30 cellular contexts compared by ENCODE assay signal in the genomic region with DNA sequence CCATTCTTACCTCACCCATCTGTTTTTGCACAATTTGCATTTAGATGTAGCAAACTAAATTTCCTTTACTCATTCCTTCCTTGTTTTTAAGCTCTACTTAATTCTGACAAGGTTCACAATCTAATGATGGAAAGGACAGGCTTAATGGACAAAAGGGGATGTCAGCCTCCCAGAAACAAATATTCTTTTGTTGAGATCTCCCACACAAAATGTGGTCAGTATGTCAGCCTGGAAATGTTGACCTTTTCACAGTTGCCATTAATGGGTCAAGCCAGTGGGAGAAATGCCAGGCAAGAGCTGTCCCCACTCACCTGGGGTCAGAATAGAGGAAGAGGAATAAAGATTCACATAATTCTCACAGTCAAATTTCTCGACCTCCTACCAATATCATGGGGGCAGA.
"Had no signal": no experiment of that assay in that cellular context is flagged by ENCODE, and none has a peak within 500 bp of the region (broad histone marks: within the 10 kb centered on the region; RNA-seq: fewer than 3 reads in every experiment).

No MANE protein-coding gene starts in this region.

- H3K9me3 Mint-ChIP-seq: activated CD4-positive, alpha-beta T cell treated with anti-CD3 and anti-CD28 coated beads, Interleukin-2, amount 10 ng/mL, durations not matched to agents 24 days and 14 days; activated naive CD4-positive, alpha-beta T cell treated with anti-CD3 and anti-CD28 coated beads, Interleukin-2, amount 10 ng/mL, durations not matched to agents 7 days and 5 days; activated naive CD8-positive, alpha-beta T cell treated with anti-CD3 and anti-CD28 coated beads, Interleukin-2, amount 50 U/mL, for 24 hours; activated T-cell treated with anti-CD3 and anti-CD28 coated beads, Interleukin-2, amount 50 U/mL, for 4 hours; activated T-helper 1 cell treated with anti-CD3 and anti-CD28 coated beads, Interleukin-12 subunit alpha, Interleukin-12 subunit beta, Interleukin-2, Interleukin-4 antibody, amounts not matched to agents 30 ng/mL and 10 ng/mL and 1 ng/mL, durations not matched to agents 14 hours and 24 hours and 36 hours; central memory CD8-positive, alpha-beta T cell; T-helper 1 cell treated with Interleukin-12 subunit alpha and Interleukin-12 subunit beta and Interleukin-4 antibody, amounts not matched to agents 30 μg/mL and 1 μg/mL, for 36 hours; T-helper 2 cell treated with Interferon-gamma antibody and Interleukin-4, amounts not matched to agents 5 μg/mL and 100 μg/mL, for 36 hours had no signal

- ATAC-seq: activated CD8-positive, alpha-beta T cell treated with anti-CD3 and anti-CD28 coated beads, Interleukin-2, amount 10 ng/mL, durations not matched to agents 7 days and 5 days; activated naive CD8-positive, alpha-beta T cell treated with anti-CD3 and anti-CD28 coated beads, Interleukin-2, amount 50 U/mL, for 24 hours; activated T-cell treated with anti-CD3 and anti-CD28 coated beads, Interleukin-2, amount 50 U/mL, for 4 hours; PC-3 had no signal

- DNase-seq: activated CD4-positive, alpha-beta T cell treated with anti-CD3 and anti-CD28 coated beads, Interleukin-2, amount 10 ng/mL, durations not matched to agents 24 days and 14 days; activated CD4-positive, alpha-beta T cell treated with anti-CD3 and anti-CD28 coated beads, Interleukin-2, amount 50 U/mL, for 4 hours; activated CD8-positive, alpha-beta memory T cell treated with anti-CD3 and anti-CD28 coated beads, Interleukin-2, amount 50 U/mL, for 4 hours; activated CD8-positive, alpha-beta T cell treated with anti-CD3 and anti-CD28 coated beads, Interleukin-2, amount 10 ng/mL, durations not matched to agents 7 days and 5 days; activated naive CD4-positive, alpha-beta T cell treated with anti-CD3 and anti-CD28 coated beads, Interleukin-2, amount 10 ng/mL, durations not matched to agents 7 days and 5 days; activated naive CD8-positive, alpha-beta T cell treated with anti-CD3 and anti-CD28 coated beads, Interleukin-2, amount 50 U/mL, for 24 hours; activated T-cell treated with anti-CD3 and anti-CD28 coated beads for 4 hours; activated T-cell treated with anti-CD3 and anti-CD28 coated beads, Interleukin-2, amount 50 U/mL, for 4 hours; anterior cingulate cortex; Kasumi-1; KG1; MM.1S; MV-4-11; NCI-H1092; NCI-H1436 treated with DMSO at 0.1 percent for 48 hours; NCI-H1694 treated with DMSO at 0.1 percent for 48 hours; NCI-H2029; NCI-H345; NCI-H526; NCI-H748 treated with DMSO at 0.1 percent for 48 hours; NK-92 treated with Interleukin-12 subunit alpha and Interleukin-12 subunit beta, amount 100 ng/mL, for 24 hours; PC-3; Right ventricle myocardium superior had no signal

- H3K27me3 Mint-ChIP-seq: brain had no signal

- H3K4me3 ChIP-seq: SK-N-MC had no signal

- H3K4me3 Mint-ChIP-seq: activated CD4-positive, alpha-beta T cell treated with anti-CD3 and anti-CD28 coated beads, Interleukin-2, amount 10 ng/mL, durations not matched to agents 24 days and 14 days; activated CD8-positive, alpha-beta T cell treated with anti-CD3 and anti-CD28 coated beads, Interleukin-2, amount 10 ng/mL, durations not matched to agents 7 days and 5 days; activated naive CD4-positive, alpha-beta T cell treated with anti-CD3 and anti-CD28 coated beads, Interleukin-2, amount 10 ng/mL, durations not matched to agents 7 days and 5 days; activated naive CD8-positive, alpha-beta T cell; activated naive CD8-positive, alpha-beta T cell treated with anti-CD3 and anti-CD28 coated beads, Interleukin-2, amount 50 U/mL, for 24 hours; activated T-cell treated with anti-CD3 and anti-CD28 coated beads, Interleukin-2, amount 50 U/mL, for 4 hours; activated T-helper 1 cell treated with anti-CD3 and anti-CD28 coated beads, Interleukin-12 subunit alpha, Interleukin-12 subunit beta, Interleukin-2, Interleukin-4 antibody, amounts not matched to agents 30 ng/mL and 10 ng/mL and 1 ng/mL, durations not matched to agents 14 hours and 24 hours and 36 hours; brain; central memory CD8-positive, alpha-beta T cell; T-helper 1 cell treated with Interleukin-12 subunit alpha and Interleukin-12 subunit beta and Interleukin-4 antibody, amounts not matched to agents 30 μg/mL and 1 μg/mL, for 36 hours; T-helper 2 cell treated with Interferon-gamma antibody and Interleukin-4, amounts not matched to agents 5 μg/mL and 100 μg/mL, for 36 hours had no signal

- H3K36me3 Mint-ChIP-seq: activated naive CD4-positive, alpha-beta T cell treated with anti-CD3 and anti-CD28 coated beads, Interleukin-2, amount 10 ng/mL, durations not matched to agents 7 days and 5 days; activated naive CD8-positive, alpha-beta T cell had no signal

- H3K4me1 Mint-ChIP-seq: activated CD4-positive, alpha-beta T cell treated with anti-CD3 and anti-CD28 coated beads, Interleukin-2, amount 10 ng/mL, durations not matched to agents 24 days and 14 days; activated naive CD4-positive, alpha-beta T cell treated with anti-CD3 and anti-CD28 coated beads, Interleukin-2, amount 10 ng/mL, durations not matched to agents 7 days and 5 days; activated naive CD8-positive, alpha-beta T cell treated with anti-CD3 and anti-CD28 coated beads, Interleukin-2, amount 50 U/mL, for 24 hours; central memory CD8-positive, alpha-beta T cell had no signal

- H3K27ac ChIP-seq: SK-N-MC had no signal

- H3K27ac Mint-ChIP-seq: activated CD4-positive, alpha-beta T cell treated with anti-CD3 and anti-CD28 coated beads, Interleukin-2, amount 10 ng/mL, durations not matched to agents 24 days and 14 days; activated CD8-positive, alpha-beta T cell treated with anti-CD3 and anti-CD28 coated beads, Interleukin-2, amount 10 ng/mL, durations not matched to agents 7 days and 5 days; activated naive CD4-positive, alpha-beta T cell treated with anti-CD3 and anti-CD28 coated beads, Interleukin-2, amount 10 ng/mL, durations not matched to agents 7 days and 5 days; activated naive CD8-positive, alpha-beta T cell; activated naive CD8-positive, alpha-beta T cell treated with anti-CD3 and anti-CD28 coated beads, Interleukin-2, amount 50 U/mL, for 24 hours; activated T-helper 1 cell treated with anti-CD3 and anti-CD28 coated beads, Interleukin-12 subunit alpha, Interleukin-12 subunit beta, Interleukin-2, Interleukin-4 antibody, amounts not matched to agents 30 ng/mL and 10 ng/mL and 1 ng/mL, durations not matched to agents 14 hours and 24 hours and 36 hours; T-helper 1 cell treated with Interleukin-12 subunit alpha and Interleukin-12 subunit beta and Interleukin-4 antibody, amounts not matched to agents 30 μg/mL and 1 μg/mL, for 36 hours; T-helper 2 cell treated with Interferon-gamma antibody and Interleukin-4, amounts not matched to agents 5 μg/mL and 100 μg/mL, for 36 hours had no signal
